ENCODE assay signal across 38 cellular contexts in genomic region chr20:8210749-8211148, GRCh38.
"Had no signal": no experiment of that assay in that cellular context is flagged by ENCODE, and none has a peak within 500 bp of the region (broad histone marks: within the 10 kb centered on the region; RNA-seq: fewer than 3 reads in every experiment).

No MANE protein-coding gene starts in this region.

- H3K27me3 Mint-ChIP-seq: activated B cell treated with CpG ODN at 0.5 μM for 24 hours; activated CD8-positive, alpha-beta T cell treated with anti-CD3 and anti-CD28 coated beads for 36 hours; activated T-helper 17 cell treated with anti-CD3 and anti-CD28 coated beads, Interleukin-2, amount 50 U/mL, for 72 hours; central memory CD8-positive, alpha-beta T cell had no signal

- ATAC-seq: activated CD8-positive, alpha-beta T cell treated with anti-CD3 and anti-CD28 coated beads for 36 hours; activated naive CD8-positive, alpha-beta T cell treated with anti-CD3 and anti-CD28 coated beads, Interleukin-2, amount 50 U/mL, for 24 hours; activated T-cell treated with anti-CD3 and anti-CD28 coated beads, Interleukin-2, amount 50 U/mL, for 4 hours; activated T-cell treated with anti-CD3 and anti-CD28 coated beads, Interleukin-2, amount 50 U/mL, for 72 hours; activated T-helper 17 cell treated with anti-CD3 and anti-CD28 coated beads, Interleukin-2, amount 50 U/mL, for 72 hours had no signal

- DNase-seq: activated B cell treated with CpG ODN at 0.5 μM for 24 hours; activated CD4-positive, alpha-beta memory T cell treated with anti-CD3 and anti-CD28 coated beads for 36 hours; activated CD4-positive, alpha-beta T cell treated with anti-CD3 and anti-CD28 coated beads for 4 hours; activated CD4-positive, alpha-beta T cell treated with anti-CD3 and anti-CD28 coated beads, Interleukin-2, amount 10 ng/mL, durations not matched to agents 24 days and 14 days; activated CD4-positive, alpha-beta T cell treated with anti-CD3 and anti-CD28 coated beads, Interleukin-2, amount 50 U/mL, for 1 hour; activated CD4-positive, alpha-beta T cell treated with anti-CD3 and anti-CD28 coated beads, Interleukin-2, amount 50 U/mL, for 4 hours; activated CD4-positive, CD25-positive, alpha-beta regulatory T cell treated with anti-CD3 and anti-CD28 coated beads, Interleukin-2, amount 50 U/mL, for 72 hours; activated CD8-positive, alpha-beta memory T cell treated with anti-CD3 and anti-CD28 coated beads, Interleukin-2, amount 50 U/mL, for 4 hours; activated CD8-positive, alpha-beta T cell treated with anti-CD3 and anti-CD28 coated beads for 36 hours; activated effector memory CD4-positive, alpha-beta T cell treated with anti-CD3 and anti-CD28 coated beads, Interleukin-2, amount 50 U/mL, for 16 hours; activated gamma-delta T cell treated with Interleukin-2 at 50 U/mL for 16 hours; activated naive CD4-positive, alpha-beta T cell treated with anti-CD3 and anti-CD28 coated beads, Interleukin-2, amount 10 ng/mL, durations not matched to agents 7 days and 5 days; activated naive CD4-positive, alpha-beta T cell treated with Interleukin-2 at 50 U/mL for 16 hours; activated naive CD8-positive, alpha-beta T cell treated with anti-CD3 and anti-CD28 coated beads, Interleukin-2, amount 10 ng/mL, durations not matched to agents 7 days and 5 days; activated naive CD8-positive, alpha-beta T cell treated with anti-CD3 and anti-CD28 coated beads, Interleukin-2, amount 50 U/mL, for 24 hours; activated T-cell treated with anti-CD3 and anti-CD28 coated beads for 4 hours; activated T-cell treated with anti-CD3 and anti-CD28 coated beads, Interleukin-2, amount 50 U/mL, for 1 hour; activated T-cell treated with anti-CD3 and anti-CD28 coated beads, Interleukin-2, amount 50 U/mL, for 4 hours; activated T-cell treated with anti-CD3 and anti-CD28 coated beads, Interleukin-2, amount 50 U/mL, for 72 hours; amygdala; anterior cingulate cortex; caudate nucleus; cerebellar nuclear complex; T-helper 2 cell; T-helper 9 cell had no signal

- H3K36me3 ChIP-seq: ascending aorta, cardiac muscle cell had no signal

- H3K36me3 Mint-ChIP-seq: activated CD4-positive, alpha-beta memory T cell treated with anti-CD3 and anti-CD28 coated beads for 36 hours; activated naive CD4-positive, alpha-beta T cell treated with anti-CD3 and anti-CD28 coated beads, Interleukin-2, amount 10 ng/mL, durations not matched to agents 7 days and 5 days; activated naive CD4-positive, alpha-beta T cell treated with anti-CD3 and anti-CD28 coated beads, Interleukin-2, amount 50 U/mL, for 24 hours; activated naive CD8-positive, alpha-beta T cell; activated naive CD8-positive, alpha-beta T cell treated with anti-CD3 and anti-CD28 coated beads, Interleukin-2, amount 10 ng/mL, durations not matched to agents 7 days and 5 days; brain had no signal

- H3K4me3 Mint-ChIP-seq: activated B cell treated with CpG ODN at 0.5 μM for 24 hours; activated CD4-positive, alpha-beta memory T cell treated with anti-CD3 and anti-CD28 coated beads for 36 hours; activated CD4-positive, alpha-beta T cell treated with anti-CD3 and anti-CD28 coated beads, Interleukin-2, amount 10 ng/mL, durations not matched to agents 24 days and 14 days; activated CD8-positive, alpha-beta T cell treated with anti-CD3 and anti-CD28 coated beads for 36 hours; activated naive CD4-positive, alpha-beta T cell treated with anti-CD3 and anti-CD28 coated beads, Interleukin-2, amount 10 ng/mL, durations not matched to agents 7 days and 5 days; activated naive CD4-positive, alpha-beta T cell treated with anti-CD3 and anti-CD28 coated beads, Interleukin-2, amount 50 U/mL, for 24 hours; activated naive CD8-positive, alpha-beta T cell; activated naive CD8-positive, alpha-beta T cell treated with anti-CD3 and anti-CD28 coated beads, Interleukin-2, amount 10 ng/mL, durations not matched to agents 7 days and 5 days; activated naive CD8-positive, alpha-beta T cell treated with anti-CD3 and anti-CD28 coated beads, Interleukin-2, amount 50 U/mL, for 24 hours; activated T-cell treated with anti-CD3 and anti-CD28 coated beads, Interleukin-2, amount 50 U/mL, for 4 hours; activated T-cell treated with anti-CD3 and anti-CD28 coated beads, Interleukin-2, amount 50 U/mL, for 72 hours; activated T-helper 1 cell treated with anti-CD3 and anti-CD28 coated beads, Interleukin-12 subunit alpha, Interleukin-12 subunit beta, Interleukin-2, Interleukin-4 antibody, amounts not matched to agents 30 ng/mL and 10 ng/mL and 1 ng/mL, durations not matched to agents 14 hours and 24 hours and 36 hours; activated T-helper 17 cell treated with anti-CD3 and anti-CD28 coated beads, Interleukin-2, amount 50 U/mL, for 72 hours; brain; central memory CD8-positive, alpha-beta T cell; T-helper 1 cell treated with Interleukin-12 subunit alpha and Interleukin-12 subunit beta and Interleukin-4 antibody, amounts not matched to agents 30 μg/mL and 1 μg/mL, for 36 hours; T-helper 2 cell treated with Interferon-gamma antibody and Interleukin-4, amounts not matched to agents 5 μg/mL and 100 μg/mL, for 36 hours had no signal

- H3K27ac ChIP-seq: ascending aorta, cardiac muscle cell, VCaP had no signal

- FAIRE-seq: bronchial epithelial cell, TTC549 had no signal

- H3K4me3 ChIP-seq: ascending aorta, cardiac muscle cell had no signal

- H3K4me1 ChIP-seq: ascending aorta had no signal

- H3K27me3 ChIP-seq: ascending aorta, cardiac muscle cell had no signal

- H3K9me3 Mint-ChIP-seq: activated B cell treated with CpG ODN at 0.5 μM for 24 hours; activated CD4-positive, alpha-beta memory T cell treated with anti-CD3 and anti-CD28 coated beads for 36 hours; activated CD4-positive, alpha-beta T cell treated with anti-CD3 and anti-CD28 coated beads, Interleukin-2, amount 10 ng/mL, durations not matched to agents 24 days and 14 days; activated CD8-positive, alpha-beta T cell treated with anti-CD3 and anti-CD28 coated beads for 36 hours; activated naive CD4-positive, alpha-beta T cell treated with anti-CD3 and anti-CD28 coated beads, Interleukin-2, amount 10 ng/mL, durations not matched to agents 7 days and 5 days; activated naive CD4-positive, alpha-beta T cell treated with anti-CD3 and anti-CD28 coated beads, Interleukin-2, amount 50 U/mL, for 24 hours; activated naive CD8-positive, alpha-beta T cell treated with anti-CD3 and anti-CD28 coated beads, Interleukin-2, amount 10 ng/mL, durations not matched to agents 7 days and 5 days; activated naive CD8-positive, alpha-beta T cell treated with anti-CD3 and anti-CD28 coated beads, Interleukin-2, amount 50 U/mL, for 24 hours; activated T-cell treated with anti-CD3 and anti-CD28 coated beads, Interleukin-2, amount 50 U/mL, for 4 hours; activated T-cell treated with anti-CD3 and anti-CD28 coated beads, Interleukin-2, amount 50 U/mL, for 72 hours; activated T-helper 1 cell treated with anti-CD3 and anti-CD28 coated beads, Interleukin-12 subunit alpha, Interleukin-12 subunit beta, Interleukin-2, Interleukin-4 antibody, amounts not matched to agents 30 ng/mL and 10 ng/mL and 1 ng/mL, durations not matched to agents 14 hours and 24 hours and 36 hours; activated T-helper 17 cell treated with anti-CD3 and anti-CD28 coated beads, Interleukin-2, amount 50 U/mL, for 72 hours; central memory CD8-positive, alpha-beta T cell; T-helper 1 cell treated with Interleukin-12 subunit alpha and Interleukin-12 subunit beta and Interleukin-4 antibody, amounts not matched to agents 30 μg/mL and 1 μg/mL, for 36 hours; T-helper 2 cell treated with Interferon-gamma antibody and Interleukin-4, amounts not matched to agents 5 μg/mL and 100 μg/mL, for 36 hours had no signal

- H3K27ac Mint-ChIP-seq: activated B cell treated with CpG ODN at 0.5 μM for 24 hours; activated CD4-positive, alpha-beta memory T cell treated with anti-CD3 and anti-CD28 coated beads for 36 hours; activated CD4-positive, alpha-beta T cell treated with anti-CD3 and anti-CD28 coated beads, Interleukin-2, amount 10 ng/mL, durations not matched to agents 24 days and 14 days; activated CD8-positive, alpha-beta T cell treated with anti-CD3 and anti-CD28 coated beads for 36 hours; activated naive CD4-positive, alpha-beta T cell treated with anti-CD3 and anti-CD28 coated beads, Interleukin-2, amount 10 ng/mL, durations not matched to agents 7 days and 5 days; activated naive CD4-positive, alpha-beta T cell treated with anti-CD3 and anti-CD28 coated beads, Interleukin-2, amount 50 U/mL, for 24 hours; activated naive CD8-positive, alpha-beta T cell; activated naive CD8-positive, alpha-beta T cell treated with anti-CD3 and anti-CD28 coated beads, Interleukin-2, amount 10 ng/mL, durations not matched to agents 7 days and 5 days; activated naive CD8-positive, alpha-beta T cell treated with anti-CD3 and anti-CD28 coated beads, Interleukin-2, amount 50 U/mL, for 24 hours; activated T-cell treated with anti-CD3 and anti-CD28 coated beads, Interleukin-2, amount 50 U/mL, for 72 hours; activated T-helper 1 cell treated with anti-CD3 and anti-CD28 coated beads, Interleukin-12 subunit alpha, Interleukin-12 subunit beta, Interleukin-2, Interleukin-4 antibody, amounts not matched to agents 30 ng/mL and 10 ng/mL and 1 ng/mL, durations not matched to agents 14 hours and 24 hours and 36 hours; brain; T-helper 1 cell treated with Interleukin-12 subunit alpha and Interleukin-12 subunit beta and Interleukin-4 antibody, amounts not matched to agents 30 μg/mL and 1 μg/mL, for 36 hours; T-helper 2 cell treated with Interferon-gamma antibody and Interleukin-4, amounts not matched to agents 5 μg/mL and 100 μg/mL, for 36 hours had no signal

- H3K9me3 ChIP-seq: ascending aorta had no signal
